In the genomic region with DNA sequence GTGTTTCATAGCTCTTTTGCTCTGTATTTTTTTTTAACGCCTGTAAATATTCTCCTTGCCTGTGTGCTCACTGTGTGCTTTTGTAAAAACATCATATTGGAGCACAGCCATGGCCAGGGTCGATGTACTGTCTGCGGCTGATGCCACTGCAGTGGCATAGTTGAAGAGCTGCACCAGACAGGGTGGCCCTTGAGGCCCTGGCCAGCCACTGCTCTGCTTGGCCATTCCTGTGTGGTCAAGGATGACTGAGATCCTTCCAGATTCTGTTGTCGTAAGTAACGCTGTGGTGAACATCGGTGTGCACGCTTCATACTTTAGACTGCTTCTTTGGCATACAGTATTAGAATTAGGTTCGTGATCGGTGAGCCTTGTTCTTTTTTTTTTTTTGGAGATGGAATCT, we compare ENCODE assay signal across 20 cellular contexts. TPM values are rescaled to one million over a fixed set of nuclear protein-coding genes. Genes with fewer than 3 reads are reported as not detected.
DNase-seq lines count a peak whose midpoint lies in the region; ATAC-seq and TF ChIP-seq lines count a peak whose summit lies in the region.
"Had no signal": no experiment of that assay in that cellular context is flagged by ENCODE, and none has a peak within 500 bp of the region (broad histone marks: within the 10 kb centered on the region; RNA-seq: fewer than 3 reads in every experiment).

No MANE protein-coding gene starts in this region.

- H3K4me2 ChIP-seq in BLaER1: no peak overlapping the region
- H3K4me2 ChIP-seq in trophoblast cell (ENCODE audit: low read length): no peak overlapping the region
- H3K4me2 ChIP-seq: BLaER1 treated with 17β-estradiol and CSF1 and Interleukin-3, amounts not matched to agents 10 nM and 100 nM had no signal

- H3K27ac ChIP-seq in BLaER1: no peak overlapping the region
- H3K27ac ChIP-seq in trophoblast cell (ENCODE audit: low read depth, low read length): no peak overlapping the region
- H3K27ac ChIP-seq: 22Rv1; BLaER1 treated with 17β-estradiol and CSF1 and Interleukin-3, amounts not matched to agents 10 nM and 100 nM; GM23248 had no signal

- no peak for ATAC-seq in stimulated activated effector memory CD8-positive, alpha-beta T cell treated with anti-CD3 and anti-CD28 coated beads, Interleukin-12 subunit alpha, Interleukin-12 subunit beta, amount 100 ng/mL, for 72 hours
- ATAC-seq: GM12878, HCT116 had no signal

- H3K4ac ChIP-seq in trophoblast cell (ENCODE audit: low read depth, low read length): no peak overlapping the region

- H2BK120ac ChIP-seq in trophoblast cell (ENCODE audit: insufficient read depth, low read length, poor library complexity): no peak overlapping the region

- H3K36me3 Mint-ChIP-seq in endothelial cell (ENCODE audit: low read depth, unreplicated experiment): peaks cover 45% of the 10 kb centered on the region
- H3K36me3 Mint-ChIP-seq in stimulated activated effector memory CD8-positive, alpha-beta T cell treated with anti-CD3 and anti-CD28 coated beads, Interleukin-12 subunit alpha, Interleukin-12 subunit beta, amount 100 ng/mL, for 72 hours: peaks cover 19% of the 10 kb centered on the region
- peaks cover 29% of the 10 kb centered on the region for H3K36me3 Mint-ChIP-seq in activated T-helper 1 cell treated with anti-CD3 and anti-CD28 coated beads, Interleukin-12 subunit alpha, Interleukin-12 subunit beta, Interleukin-2, Interleukin-4 antibody, amounts not matched to agents 30 ng/mL and 10 ng/mL and 1 ng/mL, durations not matched to agents 14 hours and 24 hours and 36 hours (ENCODE audit: low read depth)

- H3K14ac ChIP-seq in trophoblast cell (ENCODE audit: low read length): no peak overlapping the region

- peaks cover 5% of the 10 kb centered on the region for H3K4me1 Mint-ChIP-seq in endothelial cell (ENCODE audit: unreplicated experiment)
- H3K4me1 Mint-ChIP-seq in stimulated activated effector memory CD8-positive, alpha-beta T cell treated with anti-CD3 and anti-CD28 coated beads, Interleukin-12 subunit alpha, Interleukin-12 subunit beta, amount 100 ng/mL, for 72 hours: peaks cover 32% of the 10 kb centered on the region
- H3K4me1 Mint-ChIP-seq in activated T-helper 1 cell treated with anti-CD3 and anti-CD28 coated beads, Interleukin-12 subunit alpha, Interleukin-12 subunit beta, Interleukin-2, Interleukin-4 antibody, amounts not matched to agents 30 ng/mL and 10 ng/mL and 1 ng/mL, durations not matched to agents 14 hours and 24 hours and 36 hours (ENCODE audit: low read depth): peaks cover 4% of the 10 kb centered on the region
- H3K4me1 Mint-ChIP-seq: CD14-positive monocyte had no signal

- no peak overlapping the region for H2AFZ ChIP-seq in trophoblast cell (ENCODE audit: insufficient read depth, low read length, poor library complexity)
- H2AFZ ChIP-seq: GM23248 had no signal

- intact Hi-C loops in activated T-helper 1 cell treated with anti-CD3 and anti-CD28 coated beads, Interleukin-12 subunit alpha, Interleukin-12 subunit beta, Interleukin-2, Interleukin-4 antibody, amounts not matched to agents 30 ng/mL and 10 ng/mL and 1 ng/mL, durations not matched to agents 14 hours and 24 hours and 36 hours (cut with micrococcal nuclease): no loop called here

- no peak overlapping the region for H4K91ac ChIP-seq in trophoblast cell (ENCODE audit: low read depth, low read length)

- no peak overlapping the region for H2BK5ac ChIP-seq in trophoblast cell (ENCODE audit: low read depth, low read length, poor library complexity)

- H3K79me2 ChIP-seq in trophoblast cell (ENCODE audit: control insufficient read depth, insufficient read depth, low read length, poor library complexity): no peaks in the 10 kb centered on the region

- H3K4me1 ChIP-seq in BLaER1: 0 out of 2 replicates have a peak, but pooled peaks cover 5% of the 10 kb centered on the region
- H3K4me1 ChIP-seq in trophoblast cell (ENCODE audit: control insufficient read depth in 1 of 2, insufficient read depth in 2 of 2, low read length in 2 of 2): no peaks in the 10 kb centered on the region

- peaks cover 10% of the 10 kb centered on the region for H3K27me3 Mint-ChIP-seq in endothelial cell (ENCODE audit: unreplicated experiment)
- H3K27me3 Mint-ChIP-seq in activated T-helper 1 cell treated with anti-CD3 and anti-CD28 coated beads, Interleukin-12 subunit alpha, Interleukin-12 subunit beta, Interleukin-2, Interleukin-4 antibody, amounts not matched to agents 30 ng/mL and 10 ng/mL and 1 ng/mL, durations not matched to agents 14 hours and 24 hours and 36 hours (ENCODE audit: insufficient read depth): no peaks in the 10 kb centered on the region
- H3K27me3 Mint-ChIP-seq: B cell; CD4-positive, alpha-beta T cell had no signal

- H3K23ac ChIP-seq in trophoblast cell (ENCODE audit: low read length): no peak overlapping the region

- no CpG with 5 or more reads among the region's 9 CpGs for WGBS in trophoblast cell (ENCODE audit: extremely low coverage, insufficient coverage, insufficient read length)

- no peak overlapping the region for H2AK5ac ChIP-seq in trophoblast cell (ENCODE audit: low read length)

- H3K4me3 ChIP-seq in BLaER1 (no peak overlapping the region), trophoblast cell (ENCODE audit: low read depth, low read length) (no peak overlapping the region)
- H3K4me3 ChIP-seq: BLaER1 treated with 17β-estradiol and CSF1 and Interleukin-3, amounts not matched to agents 10 nM and 100 nM; GM12878; GM23248 had no signal

- peaks cover 100% of the 10 kb centered on the region for H4K20me1 ChIP-seq in BLaER1

- H3K4me3 Mint-ChIP-seq in endothelial cell (ENCODE audit: unreplicated experiment): peak overlapping the region; percentile 25
- no peak overlapping the region for H3K4me3 Mint-ChIP-seq in stimulated activated effector memory CD8-positive, alpha-beta T cell treated with anti-CD3 and anti-CD28 coated beads, Interleukin-12 subunit alpha, Interleukin-12 subunit beta, amount 100 ng/mL, for 72 hours
- H3K4me3 Mint-ChIP-seq in activated T-helper 1 cell treated with anti-CD3 and anti-CD28 coated beads, Interleukin-12 subunit alpha, Interleukin-12 subunit beta, Interleukin-2, Interleukin-4 antibody, amounts not matched to agents 30 ng/mL and 10 ng/mL and 1 ng/mL, durations not matched to agents 14 hours and 24 hours and 36 hours: no peak overlapping the region
- H3K4me3 Mint-ChIP-seq: B cell; CD14-positive monocyte; CD4-positive, alpha-beta T cell; CD8-positive, alpha-beta memory T cell had no signal

- H3K9ac ChIP-seq in BLaER1 (0 out of 2 replicates have a peak overlapping the region, but pooled peaks have one; percentile 13), trophoblast cell (ENCODE audit: low read length) (no peak overlapping the region)
- H3K9ac ChIP-seq: GM23248 had no signal

- no peak for DNase-seq in endothelial cell (ENCODE audit: low spot score)
- DNase-seq in stimulated activated effector memory CD8-positive, alpha-beta T cell treated with anti-CD3 and anti-CD28 coated beads, Interleukin-12 subunit alpha, Interleukin-12 subunit beta, amount 100 ng/mL, for 72 hours (ENCODE audit: low spot score in 2 of 2): no peak
- DNase-seq in trophoblast cell: no peak
- DNase-seq in stimulated activated CD4-positive, alpha-beta T cell treated with anti-CD3 and anti-CD28 coated beads, Interleukin-4, amount 100 ng/mL, for 24 hours: no peak
- no peak for DNase-seq in activated T-helper 1 cell treated with anti-CD3 and anti-CD28 coated beads, Interleukin-12 subunit alpha, Interleukin-12 subunit beta, Interleukin-2, Interleukin-4 antibody, amounts not matched to agents 30 ng/mL and 10 ng/mL and 1 ng/mL, durations not matched to agents 14 hours and 24 hours and 36 hours (ENCODE audit: low spot score)
- DNase-seq: CD4-positive, alpha-beta T cell; CD8-positive, alpha-beta memory T cell; DMS 273 treated with DMSO at 0.1 percent for 48 hours; DMS79; EL; GDM1; GM23248; H7 had no signal

- H3K79me1 ChIP-seq in trophoblast cell (ENCODE audit: low read length): no peaks in the 10 kb centered on the region

- no peak overlapping the region for H3K18ac ChIP-seq in trophoblast cell (ENCODE audit: low read length)

- no peaks in the 10 kb centered on the region for H3K9me3 ChIP-seq in BLaER1
- peaks cover 2% of the 10 kb centered on the region for H3K9me3 ChIP-seq in trophoblast cell (ENCODE audit: insufficient read depth, low read depth, low read length)
- H3K9me3 ChIP-seq: BLaER1 treated with 17β-estradiol and CSF1 and Interleukin-3, amounts not matched to agents 10 nM and 100 nM had no signal

- no peak overlapping the region for H4K8ac ChIP-seq in trophoblast cell (ENCODE audit: low read depth, low read length)

- H2BK12ac ChIP-seq in trophoblast cell (ENCODE audit: low read length): no peak overlapping the region

- H3K27me3 ChIP-seq in BLaER1 (no peaks in the 10 kb centered on the region), trophoblast cell (ENCODE audit: insufficient read depth, low read length) (no peaks in the 10 kb centered on the region)
- H3K27me3 ChIP-seq: BLaER1 treated with 17β-estradiol and CSF1 and Interleukin-3, amounts not matched to agents 10 nM and 100 nM had no signal

- H3K9me3 Mint-ChIP-seq in endothelial cell (ENCODE audit: unreplicated experiment): no peaks in the 10 kb centered on the region
- H3K9me3 Mint-ChIP-seq in stimulated activated effector memory CD8-positive, alpha-beta T cell treated with anti-CD3 and anti-CD28 coated beads, Interleukin-12 subunit alpha, Interleukin-12 subunit beta, amount 100 ng/mL, for 72 hours: no peaks in the 10 kb centered on the region
- H3K9me3 Mint-ChIP-seq in activated T-helper 1 cell treated with anti-CD3 and anti-CD28 coated beads, Interleukin-12 subunit alpha, Interleukin-12 subunit beta, Interleukin-2, Interleukin-4 antibody, amounts not matched to agents 30 ng/mL and 10 ng/mL and 1 ng/mL, durations not matched to agents 14 hours and 24 hours and 36 hours: no peaks in the 10 kb centered on the region
- H3K9me3 Mint-ChIP-seq: CD14-positive monocyte; CD4-positive, alpha-beta T cell; CD8-positive, alpha-beta memory T cell had no signal

- no peak overlapping the region for H4K12ac ChIP-seq in trophoblast cell (ENCODE audit: low read depth, low read length)

- TF ChIP-seq CTCF in endothelial cell (IDR thresholded peaks at IDR 0.05; ENCODE audit: unreplicated experiment): no peak

- H3K36me3 ChIP-seq in BLaER1: peaks cover 98% of the 10 kb centered on the region
- peaks cover 42 to 62% of the 10 kb centered on the region in 2 experiments for H3K36me3 ChIP-seq in trophoblast cell (ENCODE audit: control insufficient read depth in 1 of 2, insufficient read depth in 2 of 2, low read length in 2 of 2)

- H3K27ac Mint-ChIP-seq in endothelial cell (ENCODE audit: unreplicated experiment): no peak overlapping the region
- peak overlapping the region; percentile 17 for H3K27ac Mint-ChIP-seq in stimulated activated effector memory CD8-positive, alpha-beta T cell treated with anti-CD3 and anti-CD28 coated beads, Interleukin-12 subunit alpha, Interleukin-12 subunit beta, amount 100 ng/mL, for 72 hours
- no peak overlapping the region for H3K27ac Mint-ChIP-seq in activated T-helper 1 cell treated with anti-CD3 and anti-CD28 coated beads, Interleukin-12 subunit alpha, Interleukin-12 subunit beta, Interleukin-2, Interleukin-4 antibody, amounts not matched to agents 30 ng/mL and 10 ng/mL and 1 ng/mL, durations not matched to agents 14 hours and 24 hours and 36 hours
- H3K27ac Mint-ChIP-seq: B cell; CD4-positive, alpha-beta T cell had no signal

RNA-seq across cellular contexts. Expression of a gene that starts 14.6 kb away (rescaled TPM):
- total RNA-seq in endothelial cell (ENCODE audit: unreplicated experiment): 46.8 TPM
- 12.5 and 12.7 TPM in 2 replicates for polyA plus RNA-seq in trophoblast cell (2013)
- total RNA-seq in activated T-helper 1 cell treated with anti-CD3 and anti-CD28 coated beads, Interleukin-12 subunit alpha, Interleukin-12 subunit beta, Interleukin-2, Interleukin-4 antibody, amounts not matched to agents 30 ng/mL and 10 ng/mL and 1 ng/mL, durations not matched to agents 14 hours and 24 hours and 36 hours: 38.6 and 38.7 TPM in 2 replicates

RNA-seq across cellular contexts. Expression of a gene that starts 14.9 kb away (rescaled TPM):
- 39.9 TPM for total RNA-seq in endothelial cell (ENCODE audit: unreplicated experiment)
- polyA plus RNA-seq in trophoblast cell (2013): 8.5 and 9.0 TPM in 2 replicates
- total RNA-seq in activated T-helper 1 cell treated with anti-CD3 and anti-CD28 coated beads, Interleukin-12 subunit alpha, Interleukin-12 subunit beta, Interleukin-2, Interleukin-4 antibody, amounts not matched to agents 30 ng/mL and 10 ng/mL and 1 ng/mL, durations not matched to agents 14 hours and 24 hours and 36 hours: 8.8 and 9.5 TPM in 2 replicates

RNA-seq across cellular contexts. Expression of a gene that starts 51.3 kb away (rescaled TPM):
- 180 TPM for total RNA-seq in endothelial cell (ENCODE audit: unreplicated experiment)
- 156 and 161 TPM in 2 replicates for polyA plus RNA-seq in trophoblast cell (2013)
- total RNA-seq in activated T-helper 1 cell treated with anti-CD3 and anti-CD28 coated beads, Interleukin-12 subunit alpha, Interleukin-12 subunit beta, Interleukin-2, Interleukin-4 antibody, amounts not matched to agents 30 ng/mL and 10 ng/mL and 1 ng/mL, durations not matched to agents 14 hours and 24 hours and 36 hours: 106 and 119 TPM in 2 replicates
